In the genomic region with DNA sequence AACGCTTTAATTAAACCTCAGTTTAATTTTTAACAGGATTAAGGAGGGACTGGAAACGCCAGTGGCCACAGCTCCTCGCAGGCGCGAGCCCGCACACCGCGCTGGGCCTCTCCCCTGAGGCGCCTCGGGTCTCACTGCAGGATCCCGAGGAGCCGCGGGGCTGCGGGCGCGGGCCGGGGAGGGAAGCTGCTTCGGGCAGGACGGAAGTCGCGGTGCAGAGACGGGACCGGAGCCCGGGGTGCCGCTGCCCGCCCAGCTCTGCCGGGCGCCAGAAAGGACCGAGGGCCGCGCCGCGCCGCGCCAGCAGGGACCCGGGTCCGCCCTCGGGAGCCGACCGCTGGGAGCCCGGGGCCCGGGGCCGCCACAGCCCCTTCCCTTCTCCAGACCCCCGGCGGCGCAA, we compare ENCODE assay signal across 8 cellular contexts. TPM values are rescaled to one million over a fixed set of nuclear protein-coding genes. Genes with fewer than 3 reads are reported as not detected.
DNase-seq lines count a peak whose midpoint lies in the region; ATAC-seq and TF ChIP-seq lines count a peak whose summit lies in the region.
"Not testable (repeated sequence)": the region's sequence is repeated elsewhere in the genome, so short reads cannot be mapped to it uniquely, and the experiment has no call there.

No MANE protein-coding gene starts in this region.

- peaks cover 22% of the 10 kb centered on the region for H3K36me3 Mint-ChIP-seq in activated T-helper 17 cell treated with anti-CD3 and anti-CD28 coated beads, Interleukin-2, amount 50 U/mL, for 72 hours (ENCODE audit: low read depth)

- ATAC-seq in GM18519 (IDR thresholded peaks at IDR 0.05; ENCODE audit: low FRiP score, unreplicated experiment): peak; percentile 20
- ATAC-seq in GM19455 (IDR thresholded peaks at IDR 0.05; ENCODE audit: unreplicated experiment): peak; percentile 49
- ATAC-seq in HG02571 (IDR thresholded peaks at IDR 0.05; ENCODE audit: unreplicated experiment): peak; percentile 63
- ATAC-seq in HG03064 (IDR thresholded peaks at IDR 0.05; ENCODE audit: low read depth, unreplicated experiment): peak; percentile 46
- peak; percentile 12 for ATAC-seq in HG03558 (IDR thresholded peaks at IDR 0.05; ENCODE audit: extremely low read depth, unreplicated experiment)
- peak; percentile 71 for ATAC-seq in activated T-helper 17 cell treated with anti-CD3 and anti-CD28 coated beads, Interleukin-2, amount 50 U/mL, for 72 hours (replicated peaks)
- peak; percentile 78 for ATAC-seq in left lung
- ATAC-seq in upper lobe of left lung (ENCODE audit: low FRiP score in 2 of 2): peak; percentile 76 to 89

- not testable (repeated sequence) for H3K4me1 Mint-ChIP-seq in activated T-helper 17 cell treated with anti-CD3 and anti-CD28 coated beads, Interleukin-2, amount 50 U/mL, for 72 hours

- H3K27ac ChIP-seq in left lung, upper lobe of left lung: not testable (repeated sequence)

- TF ChIP-seq CTCF in left lung (IDR thresholded peaks at IDR 0.05); upper lobe of left lung (IDR thresholded peaks at IDR 0.05): not testable (repeated sequence)

- intact Hi-C loops in left lung (cut with DNase I): not testable (repeated sequence)

- not testable (repeated sequence) for H3K4me3 Mint-ChIP-seq in activated T-helper 17 cell treated with anti-CD3 and anti-CD28 coated beads, Interleukin-2, amount 50 U/mL, for 72 hours

- not testable (repeated sequence) for H3K9me3 Mint-ChIP-seq in activated T-helper 17 cell treated with anti-CD3 and anti-CD28 coated beads, Interleukin-2, amount 50 U/mL, for 72 hours

- H3K27ac Mint-ChIP-seq in activated T-helper 17 cell treated with anti-CD3 and anti-CD28 coated beads, Interleukin-2, amount 50 U/mL, for 72 hours: not testable (repeated sequence)

- TF ChIP-seq POLR2A in upper lobe of left lung (IDR thresholded peaks at IDR 0.05): not testable (repeated sequence)

- H3K4me1 ChIP-seq in left lung: peaks cover 0 to 17% of the 10 kb centered on the region in 2 donors
- not testable (repeated sequence) for H3K4me1 ChIP-seq in upper lobe of left lung

- TF ChIP-seq EP300 in upper lobe of left lung (IDR thresholded peaks at IDR 0.05): not testable (repeated sequence)

- not testable (repeated sequence) for DNase-seq in left lung, upper lobe of left lung

- H3K27me3 ChIP-seq in left lung, upper lobe of left lung: not testable (repeated sequence)

- not testable (repeated sequence) for H3K27me3 Mint-ChIP-seq in activated T-helper 17 cell treated with anti-CD3 and anti-CD28 coated beads, Interleukin-2, amount 50 U/mL, for 72 hours

- not testable (repeated sequence) for H3K4me3 ChIP-seq in left lung, upper lobe of left lung

- no CpG with 5 or more reads among the region's 46 CpGs for WGBS in upper lobe of left lung, 2 donors

- H3K36me3 ChIP-seq in left lung, upper lobe of left lung: not testable (repeated sequence)

- peaks cover 0 to 21% of the 10 kb centered on the region in 2 donors for H3K9me3 ChIP-seq in left lung
- H3K9me3 ChIP-seq in upper lobe of left lung: not testable (repeated sequence)

RNA-seq across cellular contexts. Expression of a gene that starts 0.4 kb away (rescaled TPM):
- 10 to 100 TPM; 11.6 to 14.4 TPM for total RNA-seq in activated T-helper 17 cell treated with anti-CD3 and anti-CD28 coated beads, Interleukin-2, amount 50 U/mL, for 72 hours
- 10 to 100 TPM; 22.9 to 26.5 TPM for total RNA-seq in left lung
- 10 to 100 TPM in 5 of 6 donors, 1 to 10 TPM in 1; 8.7 to 34.6 (median 27.6) TPM for total RNA-seq in upper lobe of left lung

Comparison
In these comparisons a context has a peak if more than half of its experiments do, and no peak if none do; other contexts are left out.
1. ATAC-seq: peak in every context shown above with its lines; median percentile 82 in upper lobe of left lung; 78 in left lung; 71 in activated T-helper 17 cell treated with anti-CD3 and anti-CD28 coated beads, Interleukin-2, amount 50 U/mL, for 72 hours; 63 in HG02571; 49 in GM19455; 46 in HG03064; 20 in GM18519; 12 in HG03558.